In the genomic region with DNA sequence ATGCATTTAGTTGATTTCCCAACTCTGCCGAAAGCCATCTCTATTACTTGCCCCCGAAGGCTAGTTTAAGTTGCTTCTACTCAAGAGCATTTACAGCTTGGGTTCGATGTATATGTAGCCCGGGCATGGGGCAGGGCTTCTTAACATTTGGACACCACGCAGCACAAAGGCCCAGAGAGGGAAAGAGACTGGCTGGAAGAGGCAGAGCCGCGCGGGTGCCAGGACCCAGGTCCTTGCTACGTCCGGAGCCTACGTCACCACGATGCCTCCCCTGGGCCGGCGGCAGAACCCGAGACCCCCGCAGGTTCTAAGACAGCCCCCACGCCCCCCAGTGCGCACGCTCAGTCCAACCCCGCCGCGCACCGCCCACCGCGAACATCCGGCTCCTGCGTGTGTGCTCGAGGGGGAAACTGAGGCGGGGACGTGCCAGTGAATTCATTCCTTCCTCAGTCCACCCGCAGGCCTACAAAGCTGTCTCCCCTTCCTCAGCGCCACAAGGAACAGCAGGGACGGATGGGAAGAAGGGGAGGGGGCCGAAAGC, we compare ENCODE assay signal across 8 cellular contexts. TPM values are rescaled to one million over a fixed set of nuclear protein-coding genes. Genes with fewer than 3 reads are reported as not detected.
A peak's percentile ranks its signal among the peaks of the same experiment; 100 is the strongest.
DNase-seq lines count a peak whose midpoint lies in the region; ATAC-seq and TF ChIP-seq lines count a peak whose summit lies in the region.

No MANE protein-coding gene starts in this region.

- peak overlapping the region; percentile 87 for H3K4me3 ChIP-seq in OCI-LY7 (ENCODE audit: low read depth, low read length, poor library complexity, severe bottlenecking)
- H3K4me3 ChIP-seq in smooth muscle cell = peak overlapping the region; percentile 94

- peaks cover 26% of the 10 kb centered on the region for H3K36me3 ChIP-seq in OCI-LY7 (ENCODE audit: insufficient read depth, low read length)
- peaks cover 2% of the 10 kb centered on the region for H3K36me3 ChIP-seq in smooth muscle cell (ENCODE audit: low read depth)

- H3K4me2 ChIP-seq in OCI-LY7 (ENCODE audit: low read length) (peak overlapping the region; percentile 89), smooth muscle cell (peak overlapping the region; percentile 99)

- H4K20me1 ChIP-seq in OCI-LY7 (ENCODE audit: insufficient read depth, low read length) (no peaks in the 10 kb centered on the region), smooth muscle cell (ENCODE audit: low read depth) (peaks cover 49% of the 10 kb centered on the region)

- no peaks in the 10 kb centered on the region for H3K27me3 Mint-ChIP-seq in CD14-positive monocyte (ENCODE audit: low read depth in 3 of 3)
- H3K27me3 Mint-ChIP-seq in MCF 10A (ENCODE audit: insufficient read depth, unreplicated experiment) = no peaks in the 10 kb centered on the region

- no peaks in the 10 kb centered on the region for H3K9me3 ChIP-seq in OCI-LY7 (ENCODE audit: low read length)
- H3K9me3 ChIP-seq in smooth muscle cell (replicated peaks; ENCODE audit: low read depth) = no peaks in the 10 kb centered on the region

- ATAC-seq in GM18909 (IDR thresholded peaks at IDR 0.05; ENCODE audit: poor library complexity, unreplicated experiment) (peak; percentile 13), HG03354 (IDR thresholded peaks at IDR 0.05; ENCODE audit: poor library complexity, severe bottlenecking, unreplicated experiment) (peak; percentile 24)

- peaks cover 23% of the 10 kb centered on the region for H3K79me2 ChIP-seq in OCI-LY7 (ENCODE audit: insufficient read depth, low read depth, low read length)
- peaks cover 35% of the 10 kb centered on the region for H3K79me2 ChIP-seq in smooth muscle cell (ENCODE audit: low read depth)

- no peaks in the 10 kb centered on the region for H3K9me2 ChIP-seq in OCI-LY7 (ENCODE audit: insufficient read depth, low read length)

- H3K4me1 Mint-ChIP-seq in CD14-positive monocyte (peaks cover 15% of the 10 kb centered on the region), MCF 10A (ENCODE audit: insufficient read depth, unreplicated experiment) (no peaks in the 10 kb centered on the region)

- no peak for DNase-seq in CD14-positive monocyte (ENCODE audit: low spot score)
- peak; percentile 76 for DNase-seq in OCI-LY7 (ENCODE audit: low spot score)
- no peak for DNase-seq in MCF 10A (ENCODE audit: unreplicated experiment)
- peak; percentile 60 for DNase-seq in iPS-NIHi11 (ENCODE audit: low spot score)
- no peak for DNase-seq in smooth muscle cell (lab: John Stamatoyannopoulos, UW; ENCODE audit: unreplicated experiment)
- no peak for DNase-seq in NCI-H1048 (lab: John Stamatoyannopoulos, UW)

- BruUV-seq in OCI-LY7 (replicated peaks; lab: Mats Ljungman, UMichigan) = no TSS peak
- BruUV-seq in MCF 10A (replicated peaks; lab: Mats Ljungman, UMichigan) = TSS peak; percentile 76

- H3K27ac ChIP-seq in OCI-LY7 (ENCODE audit: low read depth, low read length, poor library complexity, severe bottlenecking) (peak overlapping the region; percentile 75), smooth muscle cell (ENCODE audit: low read depth) (peak overlapping the region; percentile 100)

- H3F3A ChIP-seq in smooth muscle cell (ENCODE audit: low read depth) = peaks cover 9% of the 10 kb centered on the region

- H3K4me1 ChIP-seq in OCI-LY7 (ENCODE audit: insufficient read depth, low read length, poor library complexity, severe bottlenecking) (peaks cover 8% of the 10 kb centered on the region), smooth muscle cell (ENCODE audit: low read depth) (peaks cover 10% of the 10 kb centered on the region)

- H3K9me3 Mint-ChIP-seq in CD14-positive monocyte (peaks cover 0 to 2% (median 0%) of the 10 kb centered on the region in 7 donors), MCF 10A (ENCODE audit: unreplicated experiment) (no peaks in the 10 kb centered on the region)

- H2AFZ ChIP-seq in OCI-LY7 (ENCODE audit: low read length) (peak overlapping the region; percentile 69; the same call in 1 of the 2 replicates), smooth muscle cell (ENCODE audit: low read depth) (no peak overlapping the region)

- POLR2A ChIA-PET in OCI-LY7 (lab: Charles Lee) (interaction anchor here (0.6 to 4.0 kb wide), 8 partner anchors 14 to 90 kb away, joined by 3 to 11 read pairs (median 3); a partner anchor contains a TSS), MCF 10A (lab: Yijun Ruan, JAX) (interaction anchor here (0.6 to 6.6 kb wide), 37 partner anchors 10 to 755 kb away, joined by 3 to 123 read pairs (median 6); a partner anchor contains a TSS)

- H3K27ac Mint-ChIP-seq in CD14-positive monocyte = peak overlapping the region; percentile 96 to 99 (median 96)
- peak overlapping the region; percentile 92 for H3K27ac Mint-ChIP-seq in MCF 10A (ENCODE audit: low read depth, unreplicated experiment)

- CTCF ChIA-PET in OCI-LY7 (lab: Charles Lee; ENCODE audit: unreplicated experiment) (interaction anchor here (1.6 kb wide), 1 partner anchor 36 kb away, joined by 7 read pairs; no protein-coding TSS in a partner anchor), MCF 10A (lab: Yijun Ruan, JAX) (interaction anchor here (0.6 to 2.4 kb wide), 19 partner anchors 10 to 412 kb away, joined by 3 to 10 read pairs (median 4); a partner anchor contains a TSS)

- intact Hi-C loops in CD14-positive monocyte (cut with micrococcal nuclease) = loop anchor here (1.0 to 10.0 kb wide), 8 partner anchors 23 to 129 kb away; a partner anchor contains a TSS
- intact Hi-C loops in OCI-LY7 (cut with micrococcal nuclease; ENCODE audit: unreplicated experiment) = loop anchor here (2.0 kb wide), 2 partner anchors 23 to 77 kb away; a partner anchor contains a TSS
- intact Hi-C loops in MCF 10A (cut with micrococcal nuclease) = loop anchor here (2.0 to 10.0 kb wide), 4 partner anchors 29 to 139 kb away; a partner anchor contains a TSS

- peak overlapping the region; percentile 100 for H3K9ac ChIP-seq in smooth muscle cell (ENCODE audit: low read depth)

- peaks cover 20 to 34% of the 10 kb centered on the region in 2 donors for H3K36me3 Mint-ChIP-seq in CD14-positive monocyte
- peaks cover 24% of the 10 kb centered on the region for H3K36me3 Mint-ChIP-seq in MCF 10A (ENCODE audit: insufficient read depth, unreplicated experiment)

- no peaks in the 10 kb centered on the region for H3K27me3 ChIP-seq in smooth muscle cell (ENCODE audit: low read depth)

- 2% methylated on average over 34 of the region's 34 CpGs for WGBS in smooth muscle cell (ENCODE audit: low lambda C conversion rate)

- H3K4me3 Mint-ChIP-seq in CD14-positive monocyte (peak overlapping the region; percentile 96 to 99), MCF 10A (ENCODE audit: unreplicated experiment) (peak overlapping the region; percentile 94)

- no peak for TF ChIP-seq CTCF in CD14-positive monocyte (IDR thresholded peaks at IDR 0.05)
- no peak for TF ChIP-seq CTCF in OCI-LY7 (conservative IDR thresholded peaks at IDR 0.05; ENCODE audit: low read length)
- TF ChIP-seq CTCF in MCF 10A (IDR thresholded peaks at IDR 0.05; ENCODE audit: unreplicated experiment) = no peak
- TF ChIP-seq CTCF in smooth muscle cell (IDR thresholded peaks at IDR 0.05; ENCODE audit: borderline replicate concordance, insufficient read depth, poor library complexity, severe bottlenecking) = no peak

RNA-seq across cellular contexts. Expression of a gene that starts 0.4 kb away (rescaled TPM):
- polyA plus RNA-seq in CD14-positive monocyte (10 to 100 TPM; 50.4 to 54.9 TPM), smooth muscle cell (37.2 and 38.9 TPM in 2 replicates)
- 16.7 and 21.2 TPM in 2 replicates for total RNA-seq in OCI-LY7 (2014; rRNA removed; shearing (Covaris generic))
- total RNA-seq in OCI-LY7 (2022) (40.6 and 50.3 TPM in 2 replicates), MCF 10A (2022) (14.3 and 20.5 TPM in 2 replicates), smooth muscle cell (13.5 and 15.4 TPM in 2 replicates)

RNA-seq across cellular contexts. Expression of a gene that starts 22.2 kb away (rescaled TPM):
- 1 to 10 TPM; 2.9 to 3.0 TPM for polyA plus RNA-seq in CD14-positive monocyte
- 14.3 and 17.1 TPM in 2 replicates for total RNA-seq in OCI-LY7 (2014; rRNA removed; shearing (Covaris generic))
- 12.7 and 15.8 TPM in 2 replicates for total RNA-seq in OCI-LY7 (2022)
- total RNA-seq in MCF 10A (2022) = 0.20 and 0.37 TPM in 2 replicates
- 81.0 and 93.3 TPM in 2 replicates for total RNA-seq in smooth muscle cell
- polyA plus RNA-seq in smooth muscle cell = 197 and 262 TPM in 2 replicates

RNA-seq across cellular contexts. Expression of a gene that starts 37.9 kb away (rescaled TPM):
- 1 to 10 TPM; 2.7 to 3.1 TPM for polyA plus RNA-seq in CD14-positive monocyte
- total RNA-seq in OCI-LY7 (2014; rRNA removed; shearing (Covaris generic)) = 15.0 and 21.0 TPM in 2 replicates
- 28.4 and 30.5 TPM in 2 replicates for total RNA-seq in OCI-LY7 (2022)
- total RNA-seq in MCF 10A (2022) = 24.2 and 26.9 TPM in 2 replicates
- total RNA-seq in smooth muscle cell = 11.2 and 11.6 TPM in 2 replicates
- 14.2 and 20.7 TPM in 2 replicates for polyA plus RNA-seq in smooth muscle cell

RNA-seq across cellular contexts. Expression of a gene that starts 43.0 kb away (rescaled TPM):
- polyA plus RNA-seq in CD14-positive monocyte = 100 to 1,000 TPM; 279 to 366 TPM
- total RNA-seq in OCI-LY7 (2014; rRNA removed; shearing (Covaris generic)) = 27.1 and 33.1 TPM in 2 replicates
- total RNA-seq in OCI-LY7 (2022) = 36.4 and 36.7 TPM in 2 replicates
- total RNA-seq in MCF 10A (2022) = 25.3 and 39.1 TPM in 2 replicates
- 74.8 and 79.7 TPM in 2 replicates for total RNA-seq in smooth muscle cell
- 132 and 138 TPM in 2 replicates for polyA plus RNA-seq in smooth muscle cell

RNA-seq across cellular contexts. Expression of a gene that starts 43.1 kb away (rescaled TPM):
- polyA plus RNA-seq in CD14-positive monocyte (under 1 TPM in 1 of 2 donors, not detected in 1; 0.14 TPM), smooth muscle cell (3.7 and 4.7 TPM in 2 replicates)
- total RNA-seq in OCI-LY7 (2014; rRNA removed; shearing (Covaris generic)) = 6.0 and 10.7 TPM in 2 replicates
- total RNA-seq in OCI-LY7 (2022) (6.2 and 9.9 TPM in 2 replicates), MCF 10A (2022) (2.0 and 2.5 TPM in 2 replicates), smooth muscle cell (0.31 and 3.3 TPM in 2 replicates)

Comparison
In these comparisons a context has a peak if more than half of its experiments do, and no peak if none do; other contexts are left out.
1. DNase-seq: peak in OCI-LY7 (single experiment) and iPS-NIHi11 (single experiment); none in CD14-positive monocyte (single experiment), MCF 10A (single experiment), smooth muscle cell (single experiment) and NCI-H1048 (single experiment).
2. RNA of a gene that starts 22.2 kb away (total RNA-seq): 81.0 to 93.3 TPM in smooth muscle cell and 12.7 to 17.1 TPM in OCI-LY7; 0.20 to 0.37 TPM in MCF 10A; every median in the first group is over 10 times any median in the second.